Comparison of ENCODE assay signal across 8 cellular contexts in the genomic region with DNA sequence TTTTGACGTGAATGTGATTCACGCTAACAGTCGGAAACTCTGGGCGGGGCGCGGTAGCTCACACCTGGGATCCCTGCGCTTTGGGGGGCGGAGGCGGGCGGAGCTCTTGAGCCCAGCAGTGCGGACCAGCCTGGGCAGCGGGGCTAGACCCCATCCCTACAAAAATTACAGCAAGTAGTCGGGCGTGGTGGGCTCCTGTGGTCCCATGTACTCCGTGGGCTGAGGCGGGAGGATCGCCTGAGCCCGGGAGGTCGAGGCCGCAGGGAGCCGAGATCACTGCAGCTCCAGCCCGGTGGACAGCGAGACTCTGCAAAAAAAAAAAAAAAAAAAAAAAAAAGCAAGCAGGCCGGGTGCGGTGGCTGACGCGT. TPM values are rescaled to one million over a fixed set of nuclear protein-coding genes. Genes with fewer than 3 reads are reported as not detected.
DNase-seq lines count a peak whose midpoint lies in the region; ATAC-seq and TF ChIP-seq lines count a peak whose summit lies in the region.
"Not testable (repeated sequence)": the region's sequence is repeated elsewhere in the genome, so short reads cannot be mapped to it uniquely, and the experiment has no call there.

No MANE protein-coding gene starts in this region.

- not testable (repeated sequence) for H3K9ac ChIP-seq in SK-N-MC (ENCODE audit: insufficient read length)
- peak overlapping the region; percentile 16 for H3K9ac ChIP-seq in fibroblast of lung (ENCODE audit: insufficient read depth, low read length)

- not testable (repeated sequence) for H3K36me3 Mint-ChIP-seq in CD4-positive, alpha-beta memory T cell; naive thymus-derived CD4-positive, alpha-beta T cell

- H3K4me2 ChIP-seq in fibroblast of lung (ENCODE audit: extremely low read depth, insufficient read depth, low read length) = not testable (repeated sequence)

- peaks cover 5 to 32% (median 17%) of the 10 kb centered on the region in 4 donors for H3K4me1 Mint-ChIP-seq in CD4-positive, alpha-beta memory T cell
- peaks cover 12 to 32% (median 24%) of the 10 kb centered on the region in 7 donors for H3K4me1 Mint-ChIP-seq in naive thymus-derived CD4-positive, alpha-beta T cell

- H3K27ac Mint-ChIP-seq in CD4-positive, alpha-beta memory T cell = peak overlapping the region in 4 of 7 donors; percentile 12 to 87 (median 56)
- peak overlapping the region in 7 of 9 donors; percentile 46 to 89 (median 78) for H3K27ac Mint-ChIP-seq in naive thymus-derived CD4-positive, alpha-beta T cell

- H3K4me1 ChIP-seq in CD4-positive, alpha-beta memory T cell (ENCODE audit: insufficient read depth, low read length); fibroblast of lung (ENCODE audit: control insufficient read depth, extremely low read depth, insufficient read depth, low read length); naive thymus-derived CD4-positive, alpha-beta T cell (ENCODE audit: control insufficient read depth in 2 of 2, insufficient read depth in 2 of 2, low read length in 2 of 2): not testable (repeated sequence)

- not testable (repeated sequence) for H3K9me3 ChIP-seq in CD4-positive, alpha-beta memory T cell (ENCODE audit: control insufficient read depth in 1 of 2, low read length in 2 of 2); SK-N-MC (ENCODE audit: low read depth, low read length); fibroblast of lung (ENCODE audit: control insufficient read depth, insufficient read depth, low read depth, low read length); naive thymus-derived CD4-positive, alpha-beta T cell (ENCODE audit: control insufficient read depth in 2 of 3, low read length in 3 of 3)

- not testable (repeated sequence) for H3K79me2 ChIP-seq in fibroblast of lung (ENCODE audit: control insufficient read depth, insufficient read depth, low read length)

- not testable (repeated sequence) for H2AFZ ChIP-seq in fibroblast of lung (ENCODE audit: low read length)

- intact Hi-C loops in CD4-positive, alpha-beta memory T cell (cut with micrococcal nuclease) = not testable (repeated sequence)
- intact Hi-C loops in naive thymus-derived CD4-positive, alpha-beta T cell (cut with micrococcal nuclease) = loop anchor here (2.0 to 5.0 kb wide), 3 partner anchors 46 to 267 kb away; partner anchors contain the start of gene TNK2 (in 1 of the 2)

- peak in 1 of 5 donors; percentile 65 for DNase-seq in CD4-positive, alpha-beta memory T cell
- DNase-seq in SK-N-MC (ENCODE audit: low read depth, low spot score); fibroblast of lung (ENCODE audit: low read depth in 2 of 2): not testable (repeated sequence)
- DNase-seq in activated gamma-delta T cell treated with Interleukin-2 at 50 U/mL for 16 hours = peak; percentile 49
- peak in 3 of 9 donors; percentile 26 to 44 (median 32) for DNase-seq in naive thymus-derived CD4-positive, alpha-beta T cell
- DNase-seq in stimulated activated CD8-positive, alpha-beta memory T cell treated with anti-CD3 and anti-CD28 coated beads, Interleukin-15, amount 100 ng/mL, for 4 hours (ENCODE audit: low read depth in 2 of 2) = peak; percentile 20 to 31

- not testable (repeated sequence) for H4K20me1 ChIP-seq in fibroblast of lung (ENCODE audit: control insufficient read depth, extremely low read depth, insufficient read depth, low read length)

- not testable (repeated sequence) for H3K4me3 ChIP-seq in CD4-positive, alpha-beta memory T cell (ENCODE audit: low read length in 2 of 2); naive thymus-derived CD4-positive, alpha-beta T cell (ENCODE audit: low read length)
- H3K4me3 ChIP-seq in SK-N-MC (peak overlapping the region; percentile 73), fibroblast of lung (replicated peaks in 1 of 4; ENCODE audit: control extremely low read depth in 1 of 4, insufficient read depth in 1 of 4, low read depth in 3 of 4, low read length in 4 of 4) (peak overlapping the region in 2 of 4 experiments; percentile 54 to 55)

- TF ChIP-seq CTCF in fibroblast of lung (conservative IDR thresholded peaks at IDR 0.05 in 1 of 2, IDR thresholded peaks at IDR 0.05 in 1 of 2; ENCODE audit: low read depth in 1 of 2, low read length in 2 of 2) = not testable (repeated sequence)

- CTCF ChIA-PET in CD4-positive, alpha-beta memory T cell (lab: Charles Lee; ENCODE audit: partially characterized antibody); naive thymus-derived CD4-positive, alpha-beta T cell (lab: Charles Lee): not testable (repeated sequence)

- not testable (repeated sequence) for H3K36me3 ChIP-seq in CD4-positive, alpha-beta memory T cell (ENCODE audit: insufficient read depth, low read length); SK-N-MC (ENCODE audit: insufficient read depth, low read length); fibroblast of lung (ENCODE audit: control insufficient read depth, insufficient read depth, low read length); naive thymus-derived CD4-positive, alpha-beta T cell (ENCODE audit: control insufficient read depth in 2 of 3, insufficient read depth in 3 of 3, low read length in 3 of 3)

- POLR2A ChIA-PET in CD4-positive, alpha-beta memory T cell (lab: Charles Lee; ENCODE audit: partially characterized antibody); naive thymus-derived CD4-positive, alpha-beta T cell (lab: Charles Lee): not testable (repeated sequence)

- H3K27me3 ChIP-seq in CD4-positive, alpha-beta memory T cell (ENCODE audit: insufficient read depth, low read length); fibroblast of lung (ENCODE audit: control insufficient read depth, insufficient read depth, low read length); naive thymus-derived CD4-positive, alpha-beta T cell (ENCODE audit: control insufficient read depth in 2 of 2, insufficient read depth in 2 of 2, low read length in 2 of 2): not testable (repeated sequence)

- not testable (repeated sequence) for H3K27me3 Mint-ChIP-seq in CD4-positive, alpha-beta memory T cell; naive thymus-derived CD4-positive, alpha-beta T cell

- peak; percentile 42 for ATAC-seq in GM21423 (IDR thresholded peaks at IDR 0.05; ENCODE audit: unreplicated experiment)
- peak; percentile 36 for ATAC-seq in HG03103 (IDR thresholded peaks at IDR 0.05; ENCODE audit: low read depth, unreplicated experiment)
- ATAC-seq in naive thymus-derived CD4-positive, alpha-beta T cell = peak; percentile 59

- H3K9me3 Mint-ChIP-seq in CD4-positive, alpha-beta memory T cell; naive thymus-derived CD4-positive, alpha-beta T cell: not testable (repeated sequence)

- not testable (repeated sequence) for H3K27ac ChIP-seq in CD4-positive, alpha-beta memory T cell (ENCODE audit: low read depth, low read length); SK-N-MC; fibroblast of lung (ENCODE audit: insufficient read depth, low read length)
- peak overlapping the region; percentile 62 for H3K27ac ChIP-seq in naive thymus-derived CD4-positive, alpha-beta T cell (ENCODE audit: low read depth, low read length)

- H3K4me3 Mint-ChIP-seq in CD4-positive, alpha-beta memory T cell = peak overlapping the region; percentile 64 to 89 (median 78)
- H3K4me3 Mint-ChIP-seq in naive thymus-derived CD4-positive, alpha-beta T cell = peak overlapping the region; percentile 56 to 88 (median 78)

RNA-seq across cellular contexts. Expression of gene TNK2, which starts 46.4 kb away (rescaled TPM):
- total RNA-seq in CD4-positive, alpha-beta memory T cell = 100 to 1,000 TPM; 136 to 164 TPM
- polyA plus RNA-seq in CD4-positive, alpha-beta memory T cell = 1 to 10 TPM in 1 of 2 donors, under 1 TPM in 1; 0.18 to 3.4 TPM
- 6.9 and 10.7 TPM in 2 replicates for total RNA-seq in fibroblast of lung
- polyA plus RNA-seq in fibroblast of lung = 2.5 and 3.6 TPM in 2 replicates
- 8.7 and 14.0 TPM in 2 replicates for polyA plus RNA-seq in fibroblast of lung (2012)
- polyA minus RNA-seq in fibroblast of lung (ENCODE audit: low replicate concordance) = 9.1 and 33.3 TPM in 2 replicates
- total RNA-seq in naive thymus-derived CD4-positive, alpha-beta T cell = 100 to 1,000 TPM; 128 to 196 (median 188) TPM
- polyA plus RNA-seq in naive thymus-derived CD4-positive, alpha-beta T cell = 1 to 10 TPM; 2.0 to 2.6 TPM

Comparison
In these comparisons a context has a peak if more than half of its experiments do, and no peak if none do; other contexts are left out.
1. RNA of gene TNK2, which starts 46.4 kb away (total RNA-seq): 128 to 196 TPM in naive thymus-derived CD4-positive, alpha-beta T cell and 136 to 164 TPM in CD4-positive, alpha-beta memory T cell; 6.9 to 10.7 TPM in fibroblast of lung; every median in the first group is over 10 times any median in the second.
2. Peak in every context shown above with its lines, with median percentiles within 50 percentile points of each other: ATAC-seq.